In genomic region chr12:132761032-132761910, GRCh38 we compare ENCODE assay signal across 1 cellular context.
A peak's percentile ranks its signal among the peaks of the same experiment; 100 is the strongest.
TF ChIP-seq lines count a peak whose summit lies in the region.

ANKLE2 (minus strand) TSS chr12:132761832; CDS start chr12:132761798, 34 bp downstream.

TF ChIP-seq in K562, 482 proteins besides CTCF, POLR2A, EP300 and RAD21 (continued from another document and continues in another):
- TF ChIP-seq CBX5 (IDR thresholded peaks at IDR 0.05; ENCODE audit: borderline replicate concordance, low read depth) (no peak), BRD4 (IDR thresholded peaks at IDR 0.05) (no peak), CREM (IDR thresholded peaks at IDR 0.05; ENCODE audit: low read depth) (peak; percentile 23; the same call in 1 of the 2 replicates), ZNF280B (CRISPR knock-in tag; IDR thresholded peaks at IDR 0.05) (no peak), TEAD2 (tag; IDR thresholded peaks at IDR 0.05) (no peak), GATA2 (CRISPR knock-in tag; IDR thresholded peaks at IDR 0.05) (no peak), ZNF707 (CRISPR knock-in tag; conservative IDR thresholded peaks at IDR 0.05) (no peak), ZC3H8 (IDR thresholded peaks at IDR 0.05) (no peak), HNRNPK (IDR thresholded peaks at IDR 0.05; ENCODE audit: low read depth, low read length, poor library complexity, severe bottlenecking) (no peak), RBM17 (IDR thresholded peaks at IDR 0.05; ENCODE audit: borderline replicate concordance, low read depth, low read length) (no peak), ZBTB9 (CRISPR knock-in tag; IDR thresholded peaks at IDR 0.05) (no peak), RERE (CRISPR knock-in tag; IDR thresholded peaks at IDR 0.05; ENCODE audit: borderline replicate concordance) (0 out of 2 replicates have a peak, but pooled peaks have one; percentile 35), ZNF232 (CRISPR knock-in tag; IDR thresholded peaks at IDR 0.05) (no peak), ZFP36 (IDR thresholded peaks at IDR 0.05; ENCODE audit: low read depth, low read length, partially characterized antibody) (no peak), ZNF24 (IDR thresholded peaks at IDR 0.05) (no peak), KAT7 (CRISPR knock-in tag; IDR thresholded peaks at IDR 0.05; ENCODE audit: borderline replicate concordance) (0 out of 2 replicates have a peak, but pooled peaks have one; percentile 60), POLR3G (IDR thresholded peaks at IDR 0.05; ENCODE audit: extremely low read depth, insufficient read length, insufficient replicate concordance) (no peak), FIP1L1 (IDR thresholded peaks at IDR 0.05; ENCODE audit: low read depth, low read length, poor library complexity, severe bottlenecking) (no peak), HMG20A (CRISPR knock-in tag; conservative IDR thresholded peaks at IDR 0.05) (no peak), NR2C2 (CRISPR knock-in tag; IDR thresholded peaks at IDR 0.05) (no peak), NR2C2 (tag; IDR thresholded peaks at IDR 0.05) (peak; percentile 66; the same call in 1 of the 2 replicates), ZNF507 (tag; conservative IDR thresholded peaks at IDR 0.05) (no peak), HLTF (IDR thresholded peaks at IDR 0.05) (0 out of 2 replicates have a peak, but pooled peaks have one; percentile 22)
- TF ChIP-seq, protein P1, sequence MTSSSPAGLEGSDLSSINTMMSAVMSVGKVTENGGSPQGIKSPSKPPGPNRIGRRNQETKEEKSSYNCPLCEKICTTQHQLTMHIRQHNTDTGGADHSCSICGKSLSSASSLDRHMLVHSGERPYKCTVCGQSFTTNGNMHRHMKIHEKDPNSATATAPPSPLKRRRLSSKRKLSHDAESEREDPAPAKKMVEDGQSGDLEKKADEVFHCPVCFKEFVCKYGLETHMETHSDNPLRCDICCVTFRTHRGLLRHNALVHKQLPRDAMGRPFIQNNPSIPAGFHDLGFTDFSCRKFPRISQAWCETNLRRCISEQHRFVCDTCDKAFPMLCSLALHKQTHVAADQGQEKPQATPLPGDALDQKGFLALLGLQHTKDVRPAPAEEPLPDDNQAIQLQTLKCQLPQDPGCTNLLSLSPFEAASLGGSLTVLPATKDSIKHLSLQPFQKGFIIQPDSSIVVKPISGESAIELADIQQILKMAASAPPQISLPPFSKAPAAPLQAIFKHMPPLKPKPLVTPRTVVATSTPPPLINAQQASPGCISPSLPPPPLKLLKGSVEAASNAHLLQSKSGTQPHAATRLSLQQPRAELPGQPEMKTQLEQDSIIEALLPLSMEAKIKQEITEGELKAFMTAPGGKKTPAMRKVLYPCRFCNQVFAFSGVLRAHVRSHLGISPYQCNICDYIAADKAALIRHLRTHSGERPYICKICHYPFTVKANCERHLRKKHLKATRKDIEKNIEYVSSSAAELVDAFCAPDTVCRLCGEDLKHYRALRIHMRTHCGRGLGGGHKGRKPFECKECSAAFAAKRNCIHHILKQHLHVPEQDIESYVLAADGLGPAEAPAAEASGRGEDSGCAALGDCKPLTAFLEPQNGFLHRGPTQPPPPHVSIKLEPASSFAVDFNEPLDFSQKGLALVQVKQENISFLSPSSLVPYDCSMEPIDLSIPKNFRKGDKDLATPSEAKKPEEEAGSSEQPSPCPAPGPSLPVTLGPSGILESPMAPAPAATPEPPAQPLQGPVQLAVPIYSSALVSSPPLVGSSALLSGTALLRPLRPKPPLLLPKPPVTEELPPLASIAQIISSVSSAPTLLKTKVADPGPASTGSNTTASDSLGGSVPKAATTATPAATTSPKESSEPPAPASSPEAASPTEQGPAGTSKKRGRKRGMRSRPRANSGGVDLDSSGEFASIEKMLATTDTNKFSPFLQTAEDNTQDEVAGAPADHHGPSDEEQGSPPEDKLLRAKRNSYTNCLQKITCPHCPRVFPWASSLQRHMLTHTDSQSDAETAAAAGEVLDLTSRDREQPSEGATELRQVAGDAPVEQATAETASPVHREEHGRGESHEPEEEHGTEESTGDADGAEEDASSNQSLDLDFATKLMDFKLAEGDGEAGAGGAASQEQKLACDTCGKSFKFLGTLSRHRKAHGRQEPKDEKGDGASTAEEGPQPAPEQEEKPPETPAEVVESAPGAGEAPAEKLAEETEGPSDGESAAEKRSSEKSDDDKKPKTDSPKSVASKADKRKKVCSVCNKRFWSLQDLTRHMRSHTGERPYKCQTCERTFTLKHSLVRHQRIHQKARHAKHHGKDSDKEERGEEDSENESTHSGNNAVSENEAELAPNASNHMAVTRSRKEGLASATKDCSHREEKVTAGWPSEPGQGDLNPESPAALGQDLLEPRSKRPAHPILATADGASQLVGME (CRISPR knock-in tag; IDR thresholded peaks at IDR 0.05), result no peak
- TF ChIP-seq, protein P2, sequence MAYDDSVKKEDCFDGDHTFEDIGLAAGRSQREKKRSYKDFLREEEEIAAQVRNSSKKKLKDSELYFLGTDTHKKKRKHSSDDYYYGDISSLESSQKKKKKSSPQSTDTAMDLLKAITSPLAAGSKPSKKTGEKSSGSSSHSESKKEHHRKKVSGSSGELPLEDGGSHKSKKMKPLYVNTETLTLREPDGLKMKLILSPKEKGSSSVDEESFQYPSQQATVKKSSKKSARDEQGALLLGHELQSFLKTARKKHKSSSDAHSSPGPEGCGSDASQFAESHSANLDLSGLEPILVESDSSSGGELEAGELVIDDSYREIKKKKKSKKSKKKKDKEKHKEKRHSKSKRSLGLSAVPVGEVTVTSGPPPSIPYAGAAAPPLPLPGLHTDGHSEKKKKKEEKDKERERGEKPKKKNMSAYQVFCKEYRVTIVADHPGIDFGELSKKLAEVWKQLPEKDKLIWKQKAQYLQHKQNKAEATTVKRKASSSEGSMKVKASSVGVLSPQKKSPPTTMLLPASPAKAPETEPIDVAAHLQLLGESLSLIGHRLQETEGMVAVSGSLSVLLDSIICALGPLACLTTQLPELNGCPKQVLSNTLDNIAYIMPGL (CRISPR knock-in tag; IDR thresholded peaks at IDR 0.05), result no peak
- TF ChIP-seq, protein P3, sequence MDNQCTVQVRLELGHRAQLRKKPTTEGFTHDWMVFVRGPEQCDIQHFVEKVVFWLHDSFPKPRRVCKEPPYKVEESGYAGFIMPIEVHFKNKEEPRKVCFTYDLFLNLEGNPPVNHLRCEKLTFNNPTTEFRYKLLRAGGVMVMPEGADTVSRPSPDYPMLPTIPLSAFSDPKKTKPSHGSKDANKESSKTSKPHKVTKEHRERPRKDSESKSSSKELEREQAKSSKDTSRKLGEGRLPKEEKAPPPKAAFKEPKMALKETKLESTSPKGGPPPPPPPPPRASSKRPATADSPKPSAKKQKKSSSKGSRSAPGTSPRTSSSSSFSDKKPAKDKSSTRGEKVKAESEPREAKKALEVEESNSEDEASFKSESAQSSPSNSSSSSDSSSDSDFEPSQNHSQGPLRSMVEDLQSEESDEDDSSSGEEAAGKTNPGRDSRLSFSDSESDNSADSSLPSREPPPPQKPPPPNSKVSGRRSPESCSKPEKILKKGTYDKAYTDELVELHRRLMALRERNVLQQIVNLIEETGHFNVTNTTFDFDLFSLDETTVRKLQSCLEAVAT (IDR thresholded peaks at IDR 0.05), result peak in 1 of 2 experiments; percentile 68; a peak in 1 of 4 replicates
- TF ChIP-seq, protein P4, sequence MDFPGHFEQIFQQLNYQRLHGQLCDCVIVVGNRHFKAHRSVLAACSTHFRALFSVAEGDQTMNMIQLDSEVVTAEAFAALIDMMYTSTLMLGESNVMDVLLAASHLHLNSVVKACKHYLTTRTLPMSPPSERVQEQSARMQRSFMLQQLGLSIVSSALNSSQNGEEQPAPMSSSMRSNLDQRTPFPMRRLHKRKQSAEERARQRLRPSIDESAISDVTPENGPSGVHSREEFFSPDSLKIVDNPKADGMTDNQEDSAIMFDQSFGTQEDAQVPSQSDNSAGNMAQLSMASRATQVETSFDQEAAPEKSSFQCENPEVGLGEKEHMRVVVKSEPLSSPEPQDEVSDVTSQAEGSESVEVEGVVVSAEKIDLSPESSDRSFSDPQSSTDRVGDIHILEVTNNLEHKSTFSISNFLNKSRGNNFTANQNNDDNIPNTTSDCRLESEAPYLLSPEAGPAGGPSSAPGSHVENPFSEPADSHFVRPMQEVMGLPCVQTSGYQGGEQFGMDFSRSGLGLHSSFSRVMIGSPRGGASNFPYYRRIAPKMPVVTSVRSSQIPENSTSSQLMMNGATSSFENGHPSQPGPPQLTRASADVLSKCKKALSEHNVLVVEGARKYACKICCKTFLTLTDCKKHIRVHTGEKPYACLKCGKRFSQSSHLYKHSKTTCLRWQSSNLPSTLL (IDR thresholded peaks at IDR 0.05), result no peak
- TF ChIP-seq, protein P5, sequence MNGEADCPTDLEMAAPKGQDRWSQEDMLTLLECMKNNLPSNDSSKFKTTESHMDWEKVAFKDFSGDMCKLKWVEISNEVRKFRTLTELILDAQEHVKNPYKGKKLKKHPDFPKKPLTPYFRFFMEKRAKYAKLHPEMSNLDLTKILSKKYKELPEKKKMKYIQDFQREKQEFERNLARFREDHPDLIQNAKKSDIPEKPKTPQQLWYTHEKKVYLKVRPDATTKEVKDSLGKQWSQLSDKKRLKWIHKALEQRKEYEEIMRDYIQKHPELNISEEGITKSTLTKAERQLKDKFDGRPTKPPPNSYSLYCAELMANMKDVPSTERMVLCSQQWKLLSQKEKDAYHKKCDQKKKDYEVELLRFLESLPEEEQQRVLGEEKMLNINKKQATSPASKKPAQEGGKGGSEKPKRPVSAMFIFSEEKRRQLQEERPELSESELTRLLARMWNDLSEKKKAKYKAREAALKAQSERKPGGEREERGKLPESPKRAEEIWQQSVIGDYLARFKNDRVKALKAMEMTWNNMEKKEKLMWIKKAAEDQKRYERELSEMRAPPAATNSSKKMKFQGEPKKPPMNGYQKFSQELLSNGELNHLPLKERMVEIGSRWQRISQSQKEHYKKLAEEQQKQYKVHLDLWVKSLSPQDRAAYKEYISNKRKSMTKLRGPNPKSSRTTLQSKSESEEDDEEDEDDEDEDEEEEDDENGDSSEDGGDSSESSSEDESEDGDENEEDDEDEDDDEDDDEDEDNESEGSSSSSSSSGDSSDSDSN (IDR thresholded peaks at IDR 0.05; ENCODE audit: borderline replicate concordance in 1 of 2, low read depth in 2 of 2, low read length in 2 of 2), result peak; percentile 59 to 76; a peak in 1 of 4 replicates
- TF ChIP-seq, protein P6, sequence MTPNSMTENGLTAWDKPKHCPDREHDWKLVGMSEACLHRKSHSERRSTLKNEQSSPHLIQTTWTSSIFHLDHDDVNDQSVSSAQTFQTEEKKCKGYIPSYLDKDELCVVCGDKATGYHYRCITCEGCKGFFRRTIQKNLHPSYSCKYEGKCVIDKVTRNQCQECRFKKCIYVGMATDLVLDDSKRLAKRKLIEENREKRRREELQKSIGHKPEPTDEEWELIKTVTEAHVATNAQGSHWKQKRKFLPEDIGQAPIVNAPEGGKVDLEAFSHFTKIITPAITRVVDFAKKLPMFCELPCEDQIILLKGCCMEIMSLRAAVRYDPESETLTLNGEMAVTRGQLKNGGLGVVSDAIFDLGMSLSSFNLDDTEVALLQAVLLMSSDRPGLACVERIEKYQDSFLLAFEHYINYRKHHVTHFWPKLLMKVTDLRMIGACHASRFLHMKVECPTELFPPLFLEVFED (CRISPR knock-in tag; conservative IDR thresholded peaks at IDR 0.05), result peak; percentile 60; the same call in 1 of the 2 replicates
